Comparison of ENCODE assay signal across 18 cellular contexts in the genomic region with DNA sequence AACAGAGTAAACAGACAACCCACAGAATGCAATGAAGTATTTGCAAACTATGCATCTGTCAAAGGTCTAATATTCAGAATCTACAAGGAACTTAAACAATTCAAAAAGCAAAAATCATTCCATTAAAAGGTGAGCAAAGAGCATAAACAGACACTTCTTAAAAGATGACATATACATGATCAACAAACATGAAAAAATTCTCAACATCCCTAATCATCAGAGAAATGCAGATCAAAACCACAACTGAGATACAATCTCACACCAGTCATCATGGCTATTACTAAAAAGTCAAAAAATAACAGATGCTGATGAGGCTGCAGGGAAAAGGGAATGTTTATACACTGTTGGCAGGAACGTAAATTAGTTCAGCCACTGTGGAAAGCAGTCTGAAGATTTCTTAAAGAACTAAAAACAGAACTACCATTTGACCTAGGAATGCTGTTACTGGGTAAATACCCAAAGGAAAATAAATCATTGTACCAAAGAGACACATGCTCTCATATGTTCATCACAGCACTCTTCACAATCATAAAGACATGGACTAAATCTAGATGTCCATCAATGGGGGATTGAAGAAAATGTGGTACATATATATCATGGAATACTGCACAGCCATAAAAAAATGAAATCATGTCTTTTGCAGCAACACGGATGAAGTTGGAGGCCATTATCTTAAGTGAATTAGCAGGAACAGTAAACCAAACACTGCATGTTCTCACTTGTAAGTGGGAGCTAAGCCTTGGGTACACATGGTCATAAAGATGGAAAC.
DNase-seq lines count a peak whose midpoint lies in the region; ATAC-seq, FAIRE-seq and TF ChIP-seq lines count a peak whose summit lies in the region.
"Had no signal": no experiment of that assay in that cellular context is flagged by ENCODE, and none has a peak within 500 bp of the region (broad histone marks: within the 10 kb centered on the region; RNA-seq: fewer than 3 reads in every experiment).

No MANE protein-coding gene starts in this region.

- WGBS in smooth muscle cell (ENCODE audit: low lambda C conversion rate), result 6% methylated on average over 2 of the region's 2 CpGs

- no peaks in the 10 kb centered on the region for H3K9me3 ChIP-seq in smooth muscle cell (replicated peaks; ENCODE audit: low read depth)
- H3K9me3 ChIP-seq: neutrophil, right atrium auricular region, suprapubic skin had no signal

- DNase-seq in GM04504 (ENCODE audit: low read depth), result peak; percentile 77
- peak; percentile 56 for DNase-seq in RPMI7951 (ENCODE audit: low read depth)
- peak; percentile 91 for DNase-seq in fibroblast of peridontal ligament (ENCODE audit: extremely low read depth)
- no peak for DNase-seq in smooth muscle cell (lab: John Stamatoyannopoulos, UW; ENCODE audit: unreplicated experiment)
- DNase-seq in T-helper 1 cell, result no peak
- no peak for DNase-seq in HTR-8/SVneo (ENCODE audit: insufficient read length, low spot score)
- DNase-seq: activated CD4-positive, alpha-beta T cell treated with anti-CD3 and anti-CD28 coated beads for 48 hours; activated T-cell treated with anti-CD3 and anti-CD28 coated beads for 4 hours; immature natural killer cell; mesendoderm; SHP77; T-helper 9 cell had no signal

- no peak for FAIRE-seq in HTR-8/SVneo (lab: Jason Lieb, UNC)
- FAIRE-seq: endometrium had no signal

- H3K9ac ChIP-seq in smooth muscle cell (ENCODE audit: low read depth), result no peak overlapping the region

- H3F3A ChIP-seq in smooth muscle cell (ENCODE audit: low read depth), result peaks cover 3% of the 10 kb centered on the region

- ATAC-seq in HG03432 (IDR thresholded peaks at IDR 0.05; ENCODE audit: unreplicated experiment), result no peak

- H3K79me2 ChIP-seq in smooth muscle cell (ENCODE audit: low read depth), result no peaks in the 10 kb centered on the region

- H4K20me1 ChIP-seq in smooth muscle cell (ENCODE audit: low read depth), result no peaks in the 10 kb centered on the region

- no peak overlapping the region for H2AFZ ChIP-seq in smooth muscle cell (ENCODE audit: low read depth)

- no peaks in the 10 kb centered on the region for H3K36me3 ChIP-seq in smooth muscle cell (ENCODE audit: low read depth)
- H3K36me3 ChIP-seq: neutrophil, right atrium auricular region, suprapubic skin had no signal

- H3K27ac ChIP-seq in smooth muscle cell (ENCODE audit: low read depth), result no peak overlapping the region
- H3K27ac ChIP-seq: C4-2B, neutrophil, right atrium auricular region, suprapubic skin had no signal

- TF ChIP-seq CTCF in smooth muscle cell (IDR thresholded peaks at IDR 0.05; ENCODE audit: borderline replicate concordance, insufficient read depth, poor library complexity, severe bottlenecking), result no peak

- no peaks in the 10 kb centered on the region for H3K27me3 ChIP-seq in smooth muscle cell (ENCODE audit: low read depth)
- H3K27me3 ChIP-seq: neutrophil, right atrium auricular region, suprapubic skin had no signal

- peak overlapping the region; percentile 14 for H3K4me2 ChIP-seq in smooth muscle cell

- H3K4me3 ChIP-seq in smooth muscle cell, result no peak overlapping the region
- H3K4me3 ChIP-seq: right atrium auricular region, suprapubic skin had no signal

- H3K4me1 ChIP-seq in smooth muscle cell (ENCODE audit: low read depth), result no peaks in the 10 kb centered on the region
- H3K4me1 ChIP-seq: right atrium auricular region, suprapubic skin had no signal

Comparison
In these comparisons a context has a peak if more than half of its experiments do, and no peak if none do; other contexts are left out.
1. DNase-seq: peak in GM04504 (single experiment), RPMI7951 (single experiment) and fibroblast of peridontal ligament (single experiment); none in smooth muscle cell (single experiment), T-helper 1 cell (0 of 5) and HTR-8/SVneo (single experiment).